ENCODE assay signal across 14 cellular contexts in genomic region chr3:69406156-69406555, GRCh38. TPM values are rescaled to one million over a fixed set of nuclear protein-coding genes. Genes with fewer than 3 reads are reported as not detected.
DNase-seq lines count a peak whose midpoint lies in the region; ATAC-seq and TF ChIP-seq lines count a peak whose summit lies in the region.
"Had no signal": no experiment of that assay in that cellular context is flagged by ENCODE, and none has a peak within 500 bp of the region (broad histone marks: within the 10 kb centered on the region; RNA-seq: fewer than 3 reads in every experiment).

No MANE protein-coding gene starts in this region.

- no peak overlapping the region for H3K4me2 ChIP-seq in fibroblast of lung (ENCODE audit: extremely low read depth, insufficient read depth, low read length)

- H3K79me2 ChIP-seq in fibroblast of lung (ENCODE audit: control insufficient read depth, insufficient read depth, low read length): no peaks in the 10 kb centered on the region

- no peaks in the 10 kb centered on the region for H3K36me3 ChIP-seq in fibroblast of lung (ENCODE audit: control insufficient read depth, insufficient read depth, low read length)

- peak; percentile 34 for DNase-seq in AG09309 (ENCODE audit: low read depth)
- peak; percentile 42 for DNase-seq in M059J (ENCODE audit: low read depth)
- peak; percentile 52 to 68 for DNase-seq in fibroblast of lung (ENCODE audit: low read depth in 2 of 2)
- DNase-seq in inferior parietal cortex (ENCODE audit: extremely low spot score): peak; percentile 43
- no peak for DNase-seq in NCI-H446 treated with DMSO at 0.1 percent for 48 hours (lab: John Stamatoyannopoulos, UW)
- no peak for DNase-seq in NCI-H187 treated with DMSO at 0.1 percent for 48 hours (lab: John Stamatoyannopoulos, UW)
- DNase-seq: activated CD4-positive, alpha-beta T cell treated with anti-CD3 and anti-CD28 coated beads, Interleukin-2, amount 10 ng/mL, durations not matched to agents 7 days and 5 days; CD8-positive, alpha-beta memory T cell; naive B cell; NCI-H2081; NK-92 treated with Interleukin-12 subunit alpha and Interleukin-12 subunit beta, amount 100 ng/mL, for 24 hours; stimulated activated CD4-positive, alpha-beta T cell treated with anti-CD3 and anti-CD28 coated beads, Interleukin-1b, Interleukin-23, amount 100 ng/mL, for 48 hours had no signal

- no peak overlapping the region for H3K9ac ChIP-seq in fibroblast of lung (ENCODE audit: insufficient read depth, low read length)

- H3K27ac ChIP-seq in fibroblast of lung (ENCODE audit: insufficient read depth, low read length): no peak overlapping the region

- no peaks in the 10 kb centered on the region for H3K9me3 ChIP-seq in fibroblast of lung (ENCODE audit: control insufficient read depth, insufficient read depth, low read depth, low read length)

- H3K27me3 ChIP-seq in fibroblast of lung (ENCODE audit: control insufficient read depth, insufficient read depth, low read length): no peaks in the 10 kb centered on the region

- no peaks in the 10 kb centered on the region for H4K20me1 ChIP-seq in fibroblast of lung (ENCODE audit: control insufficient read depth, extremely low read depth, insufficient read depth, low read length)

- TF ChIP-seq CTCF in AG09309 (IDR thresholded peaks at IDR 0.05; ENCODE audit: control insufficient read depth, insufficient read depth, low read depth, low read length, missing control alignments): no peak
- TF ChIP-seq CTCF in fibroblast of lung (conservative IDR thresholded peaks at IDR 0.05 in 1 of 2, IDR thresholded peaks at IDR 0.05 in 1 of 2; ENCODE audit: low read depth in 1 of 2, low read length in 2 of 2): no peak

- no peaks in the 10 kb centered on the region for H3K4me1 ChIP-seq in fibroblast of lung (ENCODE audit: control insufficient read depth, extremely low read depth, insufficient read depth, low read length)

- ATAC-seq in HG03439 (IDR thresholded peaks at IDR 0.05; ENCODE audit: unreplicated experiment) (no peak), GM19035 (IDR thresholded peaks at IDR 0.05; ENCODE audit: unreplicated experiment) (no peak)

- H2AFZ ChIP-seq in fibroblast of lung (ENCODE audit: low read length): no peak overlapping the region

- H3K4me3 ChIP-seq in AG09309 (ENCODE audit: control insufficient read depth, low read depth, low read length): no peak overlapping the region
- no peak overlapping the region for H3K4me3 ChIP-seq in fibroblast of lung (replicated peaks in 1 of 4; ENCODE audit: control extremely low read depth in 1 of 4, insufficient read depth in 1 of 4, low read depth in 3 of 4, low read length in 4 of 4)

RNA-seq across cellular contexts. Expression of gene FRMD4B, which starts 20.3 kb away (rescaled TPM):
- total RNA-seq in M059J (2014; rRNA removed; shearing (Covaris generic)): 0.07 and 0.25 TPM in 2 replicates
- total RNA-seq in fibroblast of lung: 0.51 and 1.2 TPM in 2 replicates
- 0.47 and 0.86 TPM in 2 replicates for polyA plus RNA-seq in fibroblast of lung
- 0.25 and 0.33 TPM in 2 replicates for polyA plus RNA-seq in fibroblast of lung (2012)
- 0.74 TPM in 1 of 2 replicates, not detected in the other for polyA minus RNA-seq in fibroblast of lung (ENCODE audit: low replicate concordance)

Comparison
In these comparisons a context has a peak if more than half of its experiments do, and no peak if none do; other contexts are left out.
1. DNase-seq: peak in AG09309 (single experiment), M059J (single experiment), fibroblast of lung (2 of 2) and inferior parietal cortex (single experiment); none in NCI-H446 treated with DMSO at 0.1 percent for 48 hours (single experiment) and NCI-H187 treated with DMSO at 0.1 percent for 48 hours (single experiment).